9 cellular contexts compared by ENCODE assay signal in the genomic region with DNA sequence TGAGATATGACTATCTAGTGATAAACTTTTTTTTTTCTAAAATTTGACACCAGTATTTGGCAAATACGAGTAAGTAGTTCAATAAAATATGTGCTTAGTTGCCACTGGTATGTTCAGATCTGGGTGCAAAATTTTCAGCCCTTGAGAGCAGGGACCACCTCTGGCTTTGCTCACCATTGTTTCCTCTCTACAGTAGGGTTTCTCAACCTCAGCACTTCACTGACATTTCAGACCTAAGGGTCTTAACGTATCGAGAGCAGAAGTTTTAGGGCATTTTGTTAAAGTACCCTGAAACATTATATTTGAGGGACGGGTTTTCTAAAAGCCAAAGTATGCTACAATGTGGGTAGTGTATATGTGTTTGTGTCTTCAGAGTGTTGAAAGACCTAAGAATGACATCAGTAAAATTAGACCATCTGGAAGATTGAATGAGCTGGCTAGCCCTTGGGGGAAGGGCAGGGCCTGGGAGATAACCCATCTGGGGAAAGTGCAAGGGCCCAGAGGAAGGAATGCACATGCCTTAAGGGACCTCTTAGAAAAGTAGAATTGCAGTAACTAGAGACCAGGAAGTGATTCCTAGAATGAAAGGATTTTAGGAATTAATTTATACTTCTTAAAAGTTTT. TPM values are rescaled to one million over a fixed set of nuclear protein-coding genes. Genes with fewer than 3 reads are reported as not detected.
DNase-seq lines count a peak whose midpoint lies in the region; ATAC-seq and TF ChIP-seq lines count a peak whose summit lies in the region.
"Had no signal": no experiment of that assay in that cellular context is flagged by ENCODE, and none has a peak within 500 bp of the region (broad histone marks: within the 10 kb centered on the region; RNA-seq: fewer than 3 reads in every experiment).

No MANE protein-coding gene starts in this region.

- H3K36me3 Mint-ChIP-seq in osteocyte (ENCODE audit: unreplicated experiment): peaks cover 3% of the 10 kb centered on the region

- intact Hi-C loops in posterior vena cava (cut with DNase I): no loop called here

- peak overlapping the region; percentile 55 for H3K27ac Mint-ChIP-seq in osteocyte (ENCODE audit: unreplicated experiment)
- H3K27ac Mint-ChIP-seq: memory B cell had no signal

- no peak overlapping the region for H3K4me3 ChIP-seq in fibroblast of pulmonary artery (replicated peaks; ENCODE audit: low read depth, low read length)

- no peaks in the 10 kb centered on the region for H3K9me3 Mint-ChIP-seq in osteocyte (ENCODE audit: unreplicated experiment)
- H3K9me3 Mint-ChIP-seq: memory B cell had no signal

- no peak for ATAC-seq in GM18520 (IDR thresholded peaks at IDR 0.05; ENCODE audit: unreplicated experiment)
- ATAC-seq in HG02981 (IDR thresholded peaks at IDR 0.05; ENCODE audit: unreplicated experiment): no peak

- TF ChIP-seq CTCF in fibroblast of pulmonary artery (IDR thresholded peaks at IDR 0.05; ENCODE audit: low read length, missing control alignments) (peak; percentile 29), osteocyte (IDR thresholded peaks at IDR 0.05) (no peak)

- H3K4me1 Mint-ChIP-seq in osteocyte (ENCODE audit: unreplicated experiment): peaks cover 35% of the 10 kb centered on the region

- H3K27me3 Mint-ChIP-seq in osteocyte (ENCODE audit: unreplicated experiment): no peaks in the 10 kb centered on the region
- H3K27me3 Mint-ChIP-seq: memory B cell had no signal

- DNase-seq in GM03348 (ENCODE audit: low spot score) (peak; percentile 77), NCI-H82 (lab: John Stamatoyannopoulos, UW) (peak; percentile 82), fibroblast of pulmonary artery (ENCODE audit: low read depth) (peak; percentile 90), osteocyte (ENCODE audit: extremely low spot score, unreplicated experiment) (no peak), posterior vena cava (ENCODE audit: low spot score) (no peak), COLO829 (ENCODE audit: low spot score) (no peak)

- no peak overlapping the region for H3K4me3 Mint-ChIP-seq in osteocyte (ENCODE audit: unreplicated experiment)
- H3K4me3 Mint-ChIP-seq: memory B cell had no signal

RNA-seq across cellular contexts. Expression of gene BZW2, which starts 11.8 kb away (rescaled TPM):
- total RNA-seq in osteocyte (60.9 and 61.3 TPM in 2 replicates), posterior vena cava (10 to 100 TPM; 25.1 to 31.3 TPM)

RNA-seq across cellular contexts. Expression of gene ANKMY2, which starts 12.2 kb away (rescaled TPM):
- total RNA-seq in osteocyte (16.9 TPM in 2 replicates), posterior vena cava (10 to 100 TPM; 14.6 to 14.8 TPM)

Comparison
In these comparisons a context has a peak if more than half of its experiments do, and no peak if none do; other contexts are left out.
1. DNase-seq: peak in GM03348 (single experiment), NCI-H82 (single experiment) and fibroblast of pulmonary artery (single experiment); none in osteocyte (single experiment), posterior vena cava (single experiment) and COLO829 (single experiment).